In genomic region chr10:68899186-68899745, GRCh38 we compare ENCODE assay signal across 17 cellular contexts. TPM values are rescaled to one million over a fixed set of nuclear protein-coding genes. Genes with fewer than 3 reads are reported as not detected.
DNase-seq lines count a peak whose midpoint lies in the region; ATAC-seq and TF ChIP-seq lines count a peak whose summit lies in the region.
"Had no signal": no experiment of that assay in that cellular context is flagged by ENCODE, and none has a peak within 500 bp of the region (broad histone marks: within the 10 kb centered on the region; RNA-seq: fewer than 3 reads in every experiment).

No MANE protein-coding gene starts in this region.

- H3K4me3 Mint-ChIP-seq in MCF 10A (ENCODE audit: unreplicated experiment): peak overlapping the region; percentile 96
- H3K4me3 Mint-ChIP-seq in T-helper 17 cell: peak overlapping the region; percentile 33
- H3K4me3 Mint-ChIP-seq in memory B cell: peak overlapping the region; percentile 13
- peak overlapping the region; percentile 5 for H3K4me3 Mint-ChIP-seq in stimulated activated memory B cell treated with anti-CD40 and anti-IgM and Interleukin-4, amounts not matched to agents 10 μg/mL and 1 μg/mL and 100 μg/mL, for 72 hours
- H3K4me3 Mint-ChIP-seq in activated CD8-positive, alpha-beta memory T cell treated with anti-CD3 and anti-CD28 coated beads, Interleukin-2, amount 10 ng/mL, durations not matched to agents 7 days and 5 days: no peak overlapping the region

- BruUV-seq in MCF 10A (replicated peaks; lab: Mats Ljungman, UMichigan): no TSS peak
- no TSS peak for BruUV-seq in mammary epithelial cell (replicated peaks; lab: Mats Ljungman, UMichigan)

- H3K27me3 Mint-ChIP-seq in MCF 10A (ENCODE audit: insufficient read depth, unreplicated experiment) (no peaks in the 10 kb centered on the region), T-helper 17 cell (peaks cover 6% of the 10 kb centered on the region), memory B cell (no peaks in the 10 kb centered on the region)
- no peaks in the 10 kb centered on the region for H3K27me3 Mint-ChIP-seq in stimulated activated memory B cell treated with anti-CD40 and anti-IgM and Interleukin-4, amounts not matched to agents 10 μg/mL and 1 μg/mL and 100 μg/mL, for 72 hours
- peaks cover 5% of the 10 kb centered on the region for H3K27me3 Mint-ChIP-seq in activated CD8-positive, alpha-beta memory T cell treated with anti-CD3 and anti-CD28 coated beads, Interleukin-2, amount 10 ng/mL, durations not matched to agents 7 days and 5 days

- no peak overlapping the region for H3K4me3 ChIP-seq in mammary epithelial cell (replicated peaks in 1 of 3; ENCODE audit: insufficient read depth in 1 of 3, low read depth in 2 of 3, low read length in 3 of 3)

- H3K9me3 Mint-ChIP-seq in MCF 10A (ENCODE audit: unreplicated experiment): no peaks in the 10 kb centered on the region
- no peaks in the 10 kb centered on the region for H3K9me3 Mint-ChIP-seq in memory B cell
- no peaks in the 10 kb centered on the region for H3K9me3 Mint-ChIP-seq in stimulated activated memory B cell treated with anti-CD40 and anti-IgM and Interleukin-4, amounts not matched to agents 10 μg/mL and 1 μg/mL and 100 μg/mL, for 72 hours
- no peaks in the 10 kb centered on the region for H3K9me3 Mint-ChIP-seq in activated CD8-positive, alpha-beta memory T cell treated with anti-CD3 and anti-CD28 coated beads, Interleukin-2, amount 10 ng/mL, durations not matched to agents 7 days and 5 days (ENCODE audit: low read depth)
- H3K9me3 Mint-ChIP-seq: HFFc6 had no signal

- H3K27ac Mint-ChIP-seq in MCF 10A (ENCODE audit: low read depth, unreplicated experiment) (no peak overlapping the region), T-helper 17 cell (no peak overlapping the region), memory B cell (peak overlapping the region; percentile 100)
- H3K27ac Mint-ChIP-seq in stimulated activated memory B cell treated with anti-CD40 and anti-IgM and Interleukin-4, amounts not matched to agents 10 μg/mL and 1 μg/mL and 100 μg/mL, for 72 hours: no peak overlapping the region
- no peak overlapping the region for H3K27ac Mint-ChIP-seq in activated CD8-positive, alpha-beta memory T cell treated with anti-CD3 and anti-CD28 coated beads, Interleukin-2, amount 10 ng/mL, durations not matched to agents 7 days and 5 days

- H3K4me1 ChIP-seq in mammary epithelial cell (ENCODE audit: insufficient read depth, low read length): peaks cover 17% of the 10 kb centered on the region

- no peaks in the 10 kb centered on the region for H4K20me1 ChIP-seq in mammary epithelial cell (ENCODE audit: insufficient read depth, low read length)

- intact Hi-C loops in MCF 10A (cut with micrococcal nuclease): loop anchor here (10.0 kb wide), 1 partner anchor 254 kb away; no protein-coding TSS in a partner anchor
- intact Hi-C loops in mammary epithelial cell (cut with micrococcal nuclease): loop anchor here (5.0 kb wide), 5 partner anchors 492 to 817 kb away; partner anchors contain the start of gene RUFY2

- H3K36me3 Mint-ChIP-seq in MCF 10A (ENCODE audit: insufficient read depth, unreplicated experiment) (peaks cover 12% of the 10 kb centered on the region), T-helper 17 cell (ENCODE audit: low read depth) (peaks cover 2% of the 10 kb centered on the region), memory B cell (peaks cover 3% of the 10 kb centered on the region)
- peaks cover 4% of the 10 kb centered on the region for H3K36me3 Mint-ChIP-seq in stimulated activated memory B cell treated with anti-CD40 and anti-IgM and Interleukin-4, amounts not matched to agents 10 μg/mL and 1 μg/mL and 100 μg/mL, for 72 hours
- H3K36me3 Mint-ChIP-seq in activated CD8-positive, alpha-beta memory T cell treated with anti-CD3 and anti-CD28 coated beads, Interleukin-2, amount 10 ng/mL, durations not matched to agents 7 days and 5 days: peaks cover 13% of the 10 kb centered on the region

- TF ChIP-seq CTCF in MCF 10A (IDR thresholded peaks at IDR 0.05; ENCODE audit: unreplicated experiment) (no peak), mammary epithelial cell (conservative IDR thresholded peaks at IDR 0.05 in 1 of 2, IDR thresholded peaks at IDR 0.05 in 1 of 2; ENCODE audit: extremely low read depth in 1 of 2, insufficient read depth in 1 of 2, low read depth in 1 of 2, low read length in 2 of 2) (no peak)

- H3K4me1 Mint-ChIP-seq in MCF 10A (ENCODE audit: insufficient read depth, unreplicated experiment): peaks cover 12% of the 10 kb centered on the region
- peaks cover 22% of the 10 kb centered on the region for H3K4me1 Mint-ChIP-seq in T-helper 17 cell
- peaks cover 16% of the 10 kb centered on the region for H3K4me1 Mint-ChIP-seq in memory B cell
- peaks cover 24% of the 10 kb centered on the region for H3K4me1 Mint-ChIP-seq in stimulated activated memory B cell treated with anti-CD40 and anti-IgM and Interleukin-4, amounts not matched to agents 10 μg/mL and 1 μg/mL and 100 μg/mL, for 72 hours
- peaks cover 31% of the 10 kb centered on the region for H3K4me1 Mint-ChIP-seq in activated CD8-positive, alpha-beta memory T cell treated with anti-CD3 and anti-CD28 coated beads, Interleukin-2, amount 10 ng/mL, durations not matched to agents 7 days and 5 days

- dilution Hi-C loops in mammary epithelial cell (cut with HindIII; ENCODE audit: low sequenced_read_pairs): no loop called here

- no peaks in the 10 kb centered on the region for H3K27me3 ChIP-seq in mammary epithelial cell (ENCODE audit: insufficient read depth, low read length)
- H3K27me3 ChIP-seq: brain microvascular endothelial cell had no signal

- H2AFZ ChIP-seq in mammary epithelial cell (ENCODE audit: low read depth, low read length): no peak overlapping the region

- ATAC-seq in T-helper 17 cell (no peak), memory B cell (ENCODE audit: low read depth) (no peak), HG03457 (IDR thresholded peaks at IDR 0.05; ENCODE audit: unreplicated experiment) (no peak)
- no peak for ATAC-seq in stimulated activated memory B cell treated with anti-CD40 and anti-IgM and Interleukin-4, amounts not matched to agents 10 μg/mL and 1 μg/mL and 100 μg/mL, for 72 hours
- no peak for ATAC-seq in activated CD8-positive, alpha-beta memory T cell treated with anti-CD3 and anti-CD28 coated beads, Interleukin-2, amount 10 ng/mL, durations not matched to agents 7 days and 5 days

- no peak overlapping the region for H3K27ac ChIP-seq in mammary epithelial cell (ENCODE audit: insufficient read depth, low read depth, low read length)

- in situ Hi-C loops in mammary epithelial cell (cut with MboI; ENCODE audit: low sequenced_read_pairs in 2 of 2): loop anchor here in 1 of 2 donors (10.0 kb wide), 1 partner anchor 104 kb away; no protein-coding TSS in a partner anchor

- POLR2A ChIA-PET in MCF 10A (lab: Yijun Ruan, JAX): interaction anchor here (0.5 to 2.0 kb wide), 6 partner anchors 10 to 1061 kb away, joined by 3 to 11 read pairs (median 4); partner anchors contain the start of gene PBLD

- CTCF ChIA-PET in MCF 10A (lab: Yijun Ruan, JAX) (interaction anchor here (0.6 to 1.8 kb wide), 4 partner anchors 11 to 729 kb away, joined by 3 to 7 read pairs (median 4); partner anchors contain the start of gene STOX1), mammary epithelial cell (lab: Charles Lee; ENCODE audit: low non-redundant PET) (no interaction called here)
- CTCF ChIA-PET in activated CD8-positive, alpha-beta memory T cell treated with anti-CD3 and anti-CD28 coated beads, Interleukin-2, amount 10 ng/mL, durations not matched to agents 7 days and 5 days (lab: Charles Lee): interaction anchor here (1.2 to 2.0 kb wide), 2 partner anchors 26 to 493 kb away, joined by 3 to 8 read pairs; partner anchors contain the start of gene RUFY2

- 98% methylated on average over 8 of the region's 8 CpGs for WGBS in mammary epithelial cell (ENCODE audit: low coverage, missing lambda C conversion rate)

- H3K9ac ChIP-seq in mammary epithelial cell (ENCODE audit: insufficient read depth, low read length): no peak overlapping the region

- H3K9me3 ChIP-seq in mammary epithelial cell (replicated peaks; ENCODE audit: insufficient read depth, low read length) (no peaks in the 10 kb centered on the region), T-helper 17 cell (ENCODE audit: control insufficient read depth, low read length, poor library complexity, severe bottlenecking) (no peaks in the 10 kb centered on the region)

- no peak overlapping the region for H3K4me2 ChIP-seq in mammary epithelial cell (ENCODE audit: insufficient read depth, low read depth, low read length)

- peaks cover 31% of the 10 kb centered on the region for H3K79me2 ChIP-seq in mammary epithelial cell (ENCODE audit: insufficient read depth, low read length)

- no peak for DNase-seq in MCF 10A (ENCODE audit: unreplicated experiment)
- no peak for DNase-seq in mammary epithelial cell
- DNase-seq in T-helper 17 cell: no peak
- DNase-seq in memory B cell (ENCODE audit: low spot score in 2 of 2): no peak
- DNase-seq in activated CD8-positive, alpha-beta memory T cell treated with anti-CD3 and anti-CD28 coated beads, Interleukin-2, amount 10 ng/mL, durations not matched to agents 7 days and 5 days: no peak
- DNase-seq in NCI-H446 treated with DMSO at 0.1 percent for 48 hours (lab: John Stamatoyannopoulos, UW): no peak
- DNase-seq: activated gamma-delta T cell, brain microvascular endothelial cell, DMS153, HFFc6, hippocampal formation, KBM-7, NCI-H1417 treated with DMSO at 0.1 percent for 48 hours, NCI-H226, SIG-M5 had no signal

- H3K36me3 ChIP-seq in mammary epithelial cell (ENCODE audit: insufficient read depth, low read length): peaks cover under 1% of the 10 kb centered on the region
- H3K36me3 ChIP-seq: brain microvascular endothelial cell had no signal

RNA-seq across cellular contexts. Expression of gene DDX50, which starts 1.8 kb away (rescaled TPM):
- total RNA-seq in MCF 10A (2022): 50.1 and 66.3 TPM in 2 replicates
- 10 to 100 TPM; 30.0 to 39.8 TPM for total RNA-seq in mammary epithelial cell
- polyA plus RNA-seq in mammary epithelial cell: 28.3 TPM
- polyA minus RNA-seq in mammary epithelial cell: 35.9 TPM
- total RNA-seq in T-helper 17 cell: 10 to 100 TPM; 37.6 to 40.8 TPM
- 10 to 100 TPM; 46.6 to 48.3 TPM for total RNA-seq in activated CD8-positive, alpha-beta memory T cell treated with anti-CD3 and anti-CD28 coated beads, Interleukin-2, amount 10 ng/mL, durations not matched to agents 7 days and 5 days

RNA-seq across cellular contexts. Expression of gene DDX21, which starts 56.7 kb away (rescaled TPM):
- 144 and 216 TPM in 2 replicates for total RNA-seq in MCF 10A (2022)
- total RNA-seq in mammary epithelial cell: 100 to 1,000 TPM in 1 of 2 donors, 10 to 100 TPM in 1; 92.9 to 142 TPM
- polyA plus RNA-seq in mammary epithelial cell: 76.8 TPM
- 75.6 TPM for polyA minus RNA-seq in mammary epithelial cell
- 100 to 1,000 TPM; 130 to 134 TPM for total RNA-seq in T-helper 17 cell
- 100 to 1,000 TPM in 1 of 2 experiments, 10 to 100 TPM in 1; 80.4 to 143 TPM for total RNA-seq in activated CD8-positive, alpha-beta memory T cell treated with anti-CD3 and anti-CD28 coated beads, Interleukin-2, amount 10 ng/mL, durations not matched to agents 7 days and 5 days
